2 cellular contexts compared by ENCODE assay signal in genomic region chr10:69576334-69577011, GRCh38.
TF ChIP-seq lines count a peak whose summit lies in the region.

No MANE protein-coding gene starts in this region.

TF ChIP-seq in GM23338, 12 proteins besides CTCF, POLR2A, EP300 and RAD21:
- TF ChIP-seq EZH2phosphoT487 (IDR thresholded peaks at IDR 0.05; ENCODE audit: unreplicated experiment) (peak; percentile 95), EZH2 (IDR thresholded peaks at IDR 0.05; ENCODE audit: low read depth, unreplicated experiment) (peak; percentile 86), ZNF331 (CRISPR knock-in tag; IDR thresholded peaks at IDR 0.05; ENCODE audit: low read depth) (no peak)

TF ChIP-seq in K562, 482 proteins besides CTCF, POLR2A, EP300 and RAD21:
- TF ChIP-seq HDAC6 (IDR thresholded peaks at IDR 0.05; ENCODE audit: low read depth, low read length): peak; percentile 98
- no peak for TF ChIP-seq WHSC1 (IDR thresholded peaks at IDR 0.05; ENCODE audit: low read length)
- no peak for TF ChIP-seq ZNF232 (CRISPR knock-in tag; IDR thresholded peaks at IDR 0.05)
